Comparison of ENCODE assay signal across 18 cellular contexts in the genomic region with DNA sequence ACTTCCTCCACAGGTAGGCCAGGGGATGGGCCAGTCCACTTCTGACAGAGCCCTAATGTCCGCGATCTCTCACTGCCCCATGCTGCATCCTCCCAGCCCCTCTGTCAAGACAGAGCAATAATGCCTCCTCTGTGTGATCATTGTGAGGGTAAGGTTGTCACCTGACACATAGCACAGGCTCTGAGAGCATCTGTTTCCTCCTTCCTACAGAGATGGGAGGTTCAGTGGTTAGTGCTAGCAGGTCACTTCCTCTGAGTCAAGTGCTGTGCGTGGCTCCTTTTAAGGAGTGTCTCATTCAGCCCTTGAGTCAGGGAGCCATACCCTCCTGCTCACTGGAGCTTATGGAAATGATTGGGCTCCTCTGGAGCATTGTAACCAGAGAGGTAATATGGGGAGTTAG.
DNase-seq lines count a peak whose midpoint lies in the region; ATAC-seq and TF ChIP-seq lines count a peak whose summit lies in the region.
"Had no signal": no experiment of that assay in that cellular context is flagged by ENCODE, and none has a peak within 500 bp of the region (broad histone marks: within the 10 kb centered on the region; RNA-seq: fewer than 3 reads in every experiment).

No MANE protein-coding gene starts in this region.

- no peak overlapping the region for H3K27ac ChIP-seq in naive thymus-derived CD4-positive, alpha-beta T cell (ENCODE audit: low read depth, low read length)
- H3K27ac ChIP-seq: gastrocnemius medialis, vagina had no signal

- POLR2A ChIA-PET in activated CD4-positive, alpha-beta T cell treated with anti-CD3 and anti-CD28 coated beads for 36 hours (lab: Charles Lee) = no interaction called here
- POLR2A ChIA-PET in activated CD8-positive, alpha-beta T cell treated with anti-CD3 and anti-CD28 coated beads for 36 hours (lab: Charles Lee) = no interaction called here
- POLR2A ChIA-PET in naive thymus-derived CD4-positive, alpha-beta T cell (lab: Charles Lee) = no interaction called here

- CTCF ChIA-PET in activated CD4-positive, alpha-beta T cell treated with anti-CD3 and anti-CD28 coated beads for 36 hours (lab: Charles Lee) = interaction anchor here (0.6 kb wide), 1 partner anchor 14 kb away, joined by 5 read pairs; no protein-coding TSS in a partner anchor
- CTCF ChIA-PET in activated CD8-positive, alpha-beta T cell treated with anti-CD3 and anti-CD28 coated beads for 36 hours (lab: Charles Lee) = no interaction called here
- CTCF ChIA-PET in naive thymus-derived CD4-positive, alpha-beta T cell (lab: Charles Lee) = no interaction called here

- H3K4me3 Mint-ChIP-seq in activated CD4-positive, alpha-beta T cell treated with anti-CD3 and anti-CD28 coated beads for 36 hours = no peak overlapping the region
- H3K4me3 Mint-ChIP-seq in activated CD8-positive, alpha-beta T cell treated with anti-CD3 and anti-CD28 coated beads for 36 hours = no peak overlapping the region
- H3K4me3 Mint-ChIP-seq in naive thymus-derived CD4-positive, alpha-beta T cell = no peak overlapping the region
- H3K4me3 Mint-ChIP-seq: activated naive CD8-positive, alpha-beta T cell; endodermal cell had no signal

- H3K27me3 Mint-ChIP-seq in activated CD4-positive, alpha-beta T cell treated with anti-CD3 and anti-CD28 coated beads for 36 hours = peaks cover 6% of the 10 kb centered on the region
- H3K27me3 Mint-ChIP-seq in activated CD8-positive, alpha-beta T cell treated with anti-CD3 and anti-CD28 coated beads for 36 hours = peaks cover 3% of the 10 kb centered on the region
- peaks cover 0 to 21% (median 11%) of the 10 kb centered on the region in 5 donors for H3K27me3 Mint-ChIP-seq in naive thymus-derived CD4-positive, alpha-beta T cell

- no peak for TF ChIP-seq CTCF in activated CD8-positive, alpha-beta T cell treated with anti-CD3 and anti-CD28 coated beads for 36 hours (IDR thresholded peaks at IDR 0.05)

- no peak overlapping the region for H3K27ac Mint-ChIP-seq in activated CD4-positive, alpha-beta T cell treated with anti-CD3 and anti-CD28 coated beads for 36 hours
- H3K27ac Mint-ChIP-seq in activated CD8-positive, alpha-beta T cell treated with anti-CD3 and anti-CD28 coated beads for 36 hours = no peak overlapping the region
- H3K27ac Mint-ChIP-seq in naive thymus-derived CD4-positive, alpha-beta T cell = no peak overlapping the region
- H3K27ac Mint-ChIP-seq: activated naive CD8-positive, alpha-beta T cell; endodermal cell had no signal

- peaks cover 2% of the 10 kb centered on the region for H3K4me1 Mint-ChIP-seq in activated CD4-positive, alpha-beta T cell treated with anti-CD3 and anti-CD28 coated beads for 36 hours
- peaks cover 3% of the 10 kb centered on the region for H3K4me1 Mint-ChIP-seq in activated CD8-positive, alpha-beta T cell treated with anti-CD3 and anti-CD28 coated beads for 36 hours (ENCODE audit: low read depth)
- peaks cover 0 to 2% (median 0%) of the 10 kb centered on the region in 7 donors for H3K4me1 Mint-ChIP-seq in naive thymus-derived CD4-positive, alpha-beta T cell
- H3K4me1 Mint-ChIP-seq: endodermal cell had no signal

- intact Hi-C loops in activated CD4-positive, alpha-beta T cell treated with anti-CD3 and anti-CD28 coated beads for 36 hours (cut with DNase I, micrococcal nuclease) = no loop called here
- intact Hi-C loops in activated CD8-positive, alpha-beta T cell treated with anti-CD3 and anti-CD28 coated beads for 36 hours (cut with micrococcal nuclease) = no loop called here
- intact Hi-C loops in naive thymus-derived CD4-positive, alpha-beta T cell (cut with micrococcal nuclease) = no loop called here

- H3K9me3 Mint-ChIP-seq in activated CD4-positive, alpha-beta T cell treated with anti-CD3 and anti-CD28 coated beads for 36 hours (ENCODE audit: low read depth) = no peaks in the 10 kb centered on the region
- no peaks in the 10 kb centered on the region for H3K9me3 Mint-ChIP-seq in activated CD8-positive, alpha-beta T cell treated with anti-CD3 and anti-CD28 coated beads for 36 hours
- H3K9me3 Mint-ChIP-seq in naive thymus-derived CD4-positive, alpha-beta T cell = peaks cover 0 to 4% (median 0%) of the 10 kb centered on the region in 11 donors

- DNase-seq in activated CD4-positive, alpha-beta T cell treated with anti-CD3 and anti-CD28 coated beads for 36 hours = peak; percentile 27
- no peak for DNase-seq in activated CD4-positive, alpha-beta T cell treated with anti-CD3 and anti-CD28 coated beads, Interleukin-2, amount 50 U/mL, for 4 hours
- peak; percentile 32 for DNase-seq in activated CD8-positive, alpha-beta T cell treated with anti-CD3 and anti-CD28 coated beads for 36 hours
- DNase-seq in naive thymus-derived CD4-positive, alpha-beta T cell = no peak
- no peak for DNase-seq in GM03348 (ENCODE audit: low spot score)
- DNase-seq in hypothalamus (lab: John Stamatoyannopoulos, UW) = no peak
- DNase-seq: central memory CD4-positive, alpha-beta T cell; endodermal cell; gastrocnemius medialis; GDM1; NCI-H187 treated with DMSO at 0.1 percent for 48 hours; NCI-H526; Right ventricle myocardium superior; stimulated activated naive CD4-positive, alpha-beta T cell treated with Interleukin-2 at 50 U/mL for 16 hours had no signal

- no peaks in the 10 kb centered on the region for H3K9me3 ChIP-seq in naive thymus-derived CD4-positive, alpha-beta T cell (ENCODE audit: control insufficient read depth in 2 of 3, low read length in 3 of 3)
- H3K9me3 ChIP-seq: gastrocnemius medialis, vagina had no signal

- no peaks in the 10 kb centered on the region for H3K4me1 ChIP-seq in naive thymus-derived CD4-positive, alpha-beta T cell (ENCODE audit: control insufficient read depth in 2 of 2, insufficient read depth in 2 of 2, low read length in 2 of 2)
- H3K4me1 ChIP-seq: gastrocnemius medialis, vagina had no signal

- peak; percentile 99 for ATAC-seq in activated CD4-positive, alpha-beta T cell treated with anti-CD3 and anti-CD28 coated beads for 36 hours
- ATAC-seq in HG02870 (IDR thresholded peaks at IDR 0.05; ENCODE audit: unreplicated experiment) (peak; percentile 72), HG03439 (IDR thresholded peaks at IDR 0.05; ENCODE audit: unreplicated experiment) (no peak)
- peak; percentile 98 for ATAC-seq in activated CD8-positive, alpha-beta T cell treated with anti-CD3 and anti-CD28 coated beads for 36 hours
- ATAC-seq in naive thymus-derived CD4-positive, alpha-beta T cell = peak; percentile 75
- ATAC-seq: gastrocnemius medialis had no signal

- H3K27me3 ChIP-seq in naive thymus-derived CD4-positive, alpha-beta T cell (ENCODE audit: control insufficient read depth in 2 of 2, insufficient read depth in 2 of 2, low read length in 2 of 2) = no peaks in the 10 kb centered on the region
- H3K27me3 ChIP-seq: gastrocnemius medialis, vagina had no signal

- H3K36me3 ChIP-seq in naive thymus-derived CD4-positive, alpha-beta T cell (ENCODE audit: control insufficient read depth in 2 of 3, insufficient read depth in 3 of 3, low read length in 3 of 3) = no peaks in the 10 kb centered on the region
- H3K36me3 ChIP-seq: gastrocnemius medialis, vagina had no signal

- H3K4me3 ChIP-seq in naive thymus-derived CD4-positive, alpha-beta T cell (ENCODE audit: low read length) = no peak overlapping the region
- H3K4me3 ChIP-seq: gastrocnemius medialis, vagina had no signal

- no peaks in the 10 kb centered on the region for H3K36me3 Mint-ChIP-seq in activated CD4-positive, alpha-beta T cell treated with anti-CD3 and anti-CD28 coated beads for 36 hours (ENCODE audit: low read depth)
- no peaks in the 10 kb centered on the region for H3K36me3 Mint-ChIP-seq in activated CD8-positive, alpha-beta T cell treated with anti-CD3 and anti-CD28 coated beads for 36 hours (ENCODE audit: low read depth)
- H3K36me3 Mint-ChIP-seq in naive thymus-derived CD4-positive, alpha-beta T cell = peaks cover 0 to 3% (median 0%) of the 10 kb centered on the region in 5 donors
- H3K36me3 Mint-ChIP-seq: activated naive CD8-positive, alpha-beta T cell had no signal

Comparison
In these comparisons a context has a peak if more than half of its experiments do, and no peak if none do; other contexts are left out.
1. DNase-seq: peak in activated CD4-positive, alpha-beta T cell treated with anti-CD3 and anti-CD28 coated beads for 36 hours (single experiment) and activated CD8-positive, alpha-beta T cell treated with anti-CD3 and anti-CD28 coated beads for 36 hours (single experiment); none in activated CD4-positive, alpha-beta T cell treated with anti-CD3 and anti-CD28 coated beads, Interleukin-2, amount 50 U/mL, for 4 hours (0 of 2), naive thymus-derived CD4-positive, alpha-beta T cell (0 of 9), GM03348 (single experiment) and hypothalamus (0 of 51).